ENCODE assay signal across 38 cellular contexts in the genomic region with DNA sequence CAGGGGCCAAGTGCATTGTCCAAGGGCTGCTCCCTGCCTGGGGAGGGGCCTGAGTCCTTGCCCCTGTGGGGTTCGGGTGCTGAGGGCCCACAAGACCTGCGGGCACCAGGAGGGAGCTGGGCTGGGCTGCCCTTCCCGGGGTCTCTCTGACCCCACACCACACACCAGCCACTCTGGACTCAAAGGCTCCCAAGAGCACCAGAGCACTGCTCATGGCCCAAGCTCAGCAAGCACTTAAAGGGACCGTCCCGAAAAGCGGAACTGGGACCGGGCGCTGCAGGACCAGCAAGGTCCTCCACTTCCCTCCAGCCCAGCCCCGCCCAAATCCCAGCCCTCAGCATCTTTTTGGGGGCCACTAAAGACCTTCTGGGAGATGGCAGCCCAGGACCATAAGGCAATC. TPM values are rescaled to one million over a fixed set of nuclear protein-coding genes. Genes with fewer than 3 reads are reported as not detected.
DNase-seq lines count a peak whose midpoint lies in the region; ATAC-seq and TF ChIP-seq lines count a peak whose summit lies in the region.
"Had no signal": no experiment of that assay in that cellular context is flagged by ENCODE, and none has a peak within 500 bp of the region (broad histone marks: within the 10 kb centered on the region; RNA-seq: fewer than 3 reads in every experiment).

No MANE protein-coding gene starts in this region.

- intact Hi-C loops in IMR-90 (cut with micrococcal nuclease) = no loop called here
- intact Hi-C loops in spleen (cut with DNase I; ENCODE audit: low total_unique reads) = no loop called here

- H3K27ac Mint-ChIP-seq in effector memory CD8-positive, alpha-beta T cell = peak overlapping the region in 1 of 2 donors; percentile 26
- H3K27ac Mint-ChIP-seq: activated CD8-positive, alpha-beta memory T cell treated with anti-CD3 and anti-CD28 coated beads, Interleukin-2, amount 10 ng/mL, durations not matched to agents 7 days and 5 days; activated naive CD8-positive, alpha-beta T cell treated with anti-CD3 and anti-CD28 coated beads for 36 hours; stimulated activated memory B cell treated with anti-CD40 and anti-IgM and Interleukin-4, amounts not matched to agents 10 μg/mL and 1 μg/mL and 100 μg/mL, for 72 hours; T-helper 1 cell treated with Interleukin-12 subunit alpha and Interleukin-12 subunit beta and Interleukin-4 antibody, amounts not matched to agents 30 μg/mL and 1 μg/mL, for 36 hours had no signal

- H3K14ac ChIP-seq in IMR-90 (replicated peaks; ENCODE audit: low read depth, low read length) = no peak overlapping the region

- H3K56ac ChIP-seq in IMR-90 (ENCODE audit: extremely low read depth, insufficient read depth, low read length) = no peak overlapping the region

- peaks cover 18 to 21% of the 10 kb centered on the region in 2 donors for H3K4me1 Mint-ChIP-seq in effector memory CD8-positive, alpha-beta T cell (ENCODE audit: low read depth in 2 of 2)

- BruUV-seq in IMR-90 (replicated peaks; lab: Mats Ljungman, UMichigan) = no TSS peak

- peaks cover 2% of the 10 kb centered on the region for H3K9me1 ChIP-seq in IMR-90 (ENCODE audit: insufficient read depth, low read length)

- H2AK9ac ChIP-seq in IMR-90 (replicated peaks; ENCODE audit: low read depth, low read length, poor library complexity) = peak overlapping the region; percentile 20

- DNase-seq in IMR-90 = no peak
- DNase-seq in NOMO-1 treated with DMSO at 0.1 percent for 48 hours (lab: John Stamatoyannopoulos, UW; ENCODE audit: unreplicated experiment) = peak; percentile 46
- no peak for DNase-seq in effector memory CD8-positive, alpha-beta T cell
- DNase-seq in spleen = peak; percentile 81
- no peak for DNase-seq in NCI-H2196 treated with DMSO at 0.1 percent for 48 hours (lab: John Stamatoyannopoulos, UW; ENCODE audit: unreplicated experiment)
- no peak for DNase-seq in D341Med (ENCODE audit: low spot score)
- DNase-seq: activated CD4-positive, alpha-beta T cell treated with anti-CD3 and anti-CD28 coated beads, Interleukin-2, amount 50 U/mL, for 4 hours; activated CD8-positive, alpha-beta memory T cell treated with anti-CD3 and anti-CD28 coated beads, Interleukin-2, amount 10 ng/mL, durations not matched to agents 7 days and 5 days; activated gamma-delta T cell; activated naive CD8-positive, alpha-beta T cell treated with anti-CD3 and anti-CD28 coated beads for 36 hours; activated T-cell treated with anti-CD3 and anti-CD28 coated beads, Interleukin-2, amount 50 U/mL, for 4 hours; CD4-positive, alpha-beta memory T cell; effector CD8-positive, alpha-beta T cell; GOT3; islet precursor cell; midbrain; naive thymus-derived CD4-positive, alpha-beta T cell; NCI-H1417 treated with DMSO at 0.1 percent for 48 hours; NCI-H2081; NCI-H345; NCI-H69; SK-N-SH had no signal

- WGBS in IMR-90 (ENCODE audit: extremely low coverage in 2 of 2, insufficient read length in 1 of 2), 2 experiments = no CpG with 5 or more reads among the region's 9 CpGs
- 62 to 95% (median 76%) methylated on average over 7 to 9 of the region's 9 CpGs for WGBS in spleen, 5 donors

- POLR2A ChIA-PET in IMR-90 (lab: Charles Lee; ENCODE audit: unreplicated experiment) = no interaction called here

- peak overlapping the region; percentile 28 to 57 for H3K4me3 Mint-ChIP-seq in effector memory CD8-positive, alpha-beta T cell
- H3K4me3 Mint-ChIP-seq: activated CD8-positive, alpha-beta memory T cell treated with anti-CD3 and anti-CD28 coated beads, Interleukin-2, amount 10 ng/mL, durations not matched to agents 7 days and 5 days; activated naive CD8-positive, alpha-beta T cell treated with anti-CD3 and anti-CD28 coated beads for 36 hours; activated T-cell treated with anti-CD3 and anti-CD28 coated beads, Interleukin-2, amount 50 U/mL, for 4 hours; stimulated activated memory B cell treated with anti-CD40 and anti-IgM and Interleukin-4, amounts not matched to agents 10 μg/mL and 1 μg/mL and 100 μg/mL, for 72 hours; T-helper 1 cell treated with Interleukin-12 subunit alpha and Interleukin-12 subunit beta and Interleukin-4 antibody, amounts not matched to agents 30 μg/mL and 1 μg/mL, for 36 hours had no signal

- no peaks in the 10 kb centered on the region for H4K20me1 ChIP-seq in IMR-90 (ENCODE audit: insufficient read depth, low read length)

- no peaks in the 10 kb centered on the region for H3K27me3 Mint-ChIP-seq in effector memory CD8-positive, alpha-beta T cell
- H3K27me3 Mint-ChIP-seq: activated CD8-positive, alpha-beta memory T cell treated with anti-CD3 and anti-CD28 coated beads, Interleukin-2, amount 10 ng/mL, durations not matched to agents 7 days and 5 days; activated naive CD8-positive, alpha-beta T cell treated with anti-CD3 and anti-CD28 coated beads for 36 hours; CD4-positive, alpha-beta memory T cell; naive thymus-derived CD4-positive, alpha-beta T cell; stimulated activated memory B cell treated with anti-CD40 and anti-IgM and Interleukin-4, amounts not matched to agents 10 μg/mL and 1 μg/mL and 100 μg/mL, for 72 hours had no signal

- TF ChIP-seq CTCF in IMR-90 (conservative IDR thresholded peaks at IDR 0.05; ENCODE audit: low read depth, low read length) (no peak), spleen (IDR thresholded peaks at IDR 0.05 in 8 of 11, conservative IDR thresholded peaks at IDR 0.05 in 3 of 11) (no peak)

- no peak overlapping the region for H2AFZ ChIP-seq in IMR-90 (replicated peaks; ENCODE audit: low read length, poor library complexity)

- no peak overlapping the region for H3K9ac ChIP-seq in IMR-90 (ENCODE audit: low read depth, low read length)
- H3K9ac ChIP-seq: SK-N-SH had no signal

- no peak overlapping the region for H3K18ac ChIP-seq in IMR-90 (ENCODE audit: low read depth, low read length)

- H3K4ac ChIP-seq in IMR-90 (ENCODE audit: low read depth, low read length) = no peak overlapping the region

- no peaks in the 10 kb centered on the region for H3K36me3 ChIP-seq in IMR-90 (ENCODE audit: control insufficient read depth, insufficient read depth, low read length)
- H3K36me3 ChIP-seq in spleen = peaks cover 0 to 46% (median 2%) of the 10 kb centered on the region in 6 donors
- H3K36me3 ChIP-seq: ascending aorta, suprapubic skin, upper lobe of left lung had no signal

- H3K9me3 ChIP-seq in IMR-90 (ENCODE audit: control insufficient read depth, insufficient read depth, low read length) (no peaks in the 10 kb centered on the region), spleen (no peaks in the 10 kb centered on the region)
- H3K9me3 ChIP-seq: ascending aorta, SK-N-SH, suprapubic skin, upper lobe of left lung had no signal

- no peak overlapping the region for H4K8ac ChIP-seq in IMR-90 (ENCODE audit: low read depth in 2 of 2, low read length in 2 of 2)

- no peak overlapping the region for H2BK20ac ChIP-seq in IMR-90 (ENCODE audit: low read depth, low read length)

- peaks cover 15% of the 10 kb centered on the region for H3K36me3 Mint-ChIP-seq in effector memory CD8-positive, alpha-beta T cell (ENCODE audit: insufficient read depth)

- H3K4me3 ChIP-seq in IMR-90 (ENCODE audit: insufficient read depth, low read depth, low read length) (no peak overlapping the region), spleen (peak overlapping the region in 1 of 8 donors; percentile 13)
- H3K4me3 ChIP-seq: ascending aorta, suprapubic skin, upper lobe of left lung had no signal

- no peak overlapping the region for H3K4me2 ChIP-seq in IMR-90 (ENCODE audit: low read depth, low read length)
- H3K4me2 ChIP-seq: SK-N-SH had no signal

- H3K27me3 ChIP-seq in IMR-90 (ENCODE audit: control insufficient read depth, insufficient read depth, low read length) (peaks cover 29% of the 10 kb centered on the region), spleen (replicated peaks in 1 of 7) (no peaks in the 10 kb centered on the region)
- H3K27me3 ChIP-seq: ascending aorta, suprapubic skin, upper lobe of left lung had no signal

- no peak overlapping the region for H4K5ac ChIP-seq in IMR-90 (ENCODE audit: low read depth, low read length)

- H2BK5ac ChIP-seq in IMR-90 (ENCODE audit: low read depth, low read length, poor library complexity, severe bottlenecking) = no peak overlapping the region

- H3K27ac ChIP-seq in IMR-90 (ENCODE audit: insufficient read depth, low read length) (no peak overlapping the region), spleen (peak overlapping the region in 1 of 8 donors; percentile 9)
- H3K27ac ChIP-seq: ascending aorta, suprapubic skin, upper lobe of left lung had no signal

- CTCF ChIA-PET in IMR-90 (lab: Yijun Ruan, JAX) = no interaction called here

- ATAC-seq in IMR-90 (ENCODE audit: low read depth) = no peak
- ATAC-seq in effector memory CD8-positive, alpha-beta T cell (replicated peaks) = no peak
- ATAC-seq in GM18505 (IDR thresholded peaks at IDR 0.05; ENCODE audit: unreplicated experiment) = no peak
- ATAC-seq: activated CD4-positive, CD25-positive, alpha-beta regulatory T cell treated with anti-CD3 and anti-CD28 coated beads, Interleukin-2, amount 50 U/mL, for 24 hours; activated CD8-positive, alpha-beta memory T cell treated with anti-CD3 and anti-CD28 coated beads, Interleukin-2, amount 10 ng/mL, durations not matched to agents 7 days and 5 days; activated T-cell treated with anti-CD3 and anti-CD28 coated beads, Interleukin-2, amount 50 U/mL, for 4 hours; naive thymus-derived CD4-positive, alpha-beta T cell; stimulated activated memory B cell treated with anti-CD40 and anti-IgM and Interleukin-4, amounts not matched to agents 10 μg/mL and 1 μg/mL and 100 μg/mL, for 72 hours had no signal

- H3K9me3 Mint-ChIP-seq in effector memory CD8-positive, alpha-beta T cell = no peaks in the 10 kb centered on the region
- H3K9me3 Mint-ChIP-seq: activated naive CD8-positive, alpha-beta T cell treated with anti-CD3 and anti-CD28 coated beads for 36 hours; activated T-cell treated with anti-CD3 and anti-CD28 coated beads, Interleukin-2, amount 50 U/mL, for 4 hours; CD4-positive, alpha-beta memory T cell; naive thymus-derived CD4-positive, alpha-beta T cell; stimulated activated memory B cell treated with anti-CD40 and anti-IgM and Interleukin-4, amounts not matched to agents 10 μg/mL and 1 μg/mL and 100 μg/mL, for 72 hours; T-helper 1 cell treated with Interleukin-12 subunit alpha and Interleukin-12 subunit beta and Interleukin-4 antibody, amounts not matched to agents 30 μg/mL and 1 μg/mL, for 36 hours had no signal

- no peak overlapping the region for H2AK5ac ChIP-seq in IMR-90 (ENCODE audit: low read depth, low read length)

- TF ChIP-seq RAD21 in IMR-90 (IDR thresholded peaks at IDR 0.05; ENCODE audit: low read length) = no peak

- in situ Hi-C loops in IMR-90 (cut with MboI; ENCODE audit: low sequenced_read_pairs) = no loop called here

- no peaks in the 10 kb centered on the region for H3K79me1 ChIP-seq in IMR-90 (ENCODE audit: low read depth in 1 of 2, low read length in 2 of 2)

- H3K4me1 ChIP-seq in IMR-90 (ENCODE audit: control insufficient read depth, insufficient read depth, low read length) = peaks cover under 1% of the 10 kb centered on the region; the same call in 1 of the 2 replicates
- peaks cover 26 to 84% (median 59%) of the 10 kb centered on the region in 6 donors for H3K4me1 ChIP-seq in spleen

- H2BK120ac ChIP-seq in IMR-90 (ENCODE audit: low read depth, low read length) = no peak overlapping the region

- dilution Hi-C loops in IMR-90 (cut with HindIII; ENCODE audit: low sequenced_read_pairs, unreplicated experiment) = no loop called here

- H3K23ac ChIP-seq in IMR-90 (ENCODE audit: low read depth, low read length) = no peak overlapping the region

- no peak for TF ChIP-seq POLR2A in IMR-90 (IDR thresholded peaks at IDR 0.05; ENCODE audit: low read depth, low read length)
- no peak for TF ChIP-seq POLR2A in spleen (IDR thresholded peaks at IDR 0.05)
- TF ChIP-seq POLR2A in GM18505 (IDR thresholded peaks at IDR 0.05; ENCODE audit: borderline replicate concordance, extremely low read depth, insufficient read depth, insufficient read length) = no peak

- no peak overlapping the region for H4K91ac ChIP-seq in IMR-90 (ENCODE audit: insufficient read depth, low read depth, low read length)

- no peak overlapping the region for H2BK15ac ChIP-seq in IMR-90 (ENCODE audit: low read depth, low read length)

RNA-seq across cellular contexts. Expression of a gene that starts 5.3 kb away (rescaled TPM):
- not detected in 2 replicates for total RNA-seq in IMR-90 (2012; rRNA removed)
- 0.11 TPM in 1 of 2 replicates, not detected in the other for polyA plus RNA-seq in IMR-90 (2012; rRNA removed)
- polyA plus RNA-seq in IMR-90 (2012; cell fraction: cytosol; rRNA removed) = 0.04 and 0.13 TPM in 2 replicates
- polyA plus RNA-seq in IMR-90 (2012; cell fraction: nucleus; rRNA removed; ENCODE audit: low replicate concordance) = 0.48 TPM in 1 of 2 replicates, not detected in the other
- 100 to 1,000 TPM; 227 to 422 (median 358) TPM for total RNA-seq in spleen
- 100 to 1,000 TPM; 136 to 350 (median 148) TPM for polyA plus RNA-seq in spleen
- total RNA-seq: epithelial cell of proximal tubule, pulmonary artery endothelial cell had no signal

RNA-seq across cellular contexts. Expression of a gene that starts 19.4 kb away (rescaled TPM):
- total RNA-seq in IMR-90 (2012; rRNA removed) = not detected in 2 replicates
- polyA plus RNA-seq in IMR-90 (2012; rRNA removed) = not detected in 2 replicates
- polyA plus RNA-seq in IMR-90 (2012; cell fraction: cytosol; rRNA removed) = not detected in 2 replicates
- polyA plus RNA-seq in IMR-90 (2012; cell fraction: nucleus; rRNA removed; ENCODE audit: low replicate concordance) = 0.25 TPM in 1 of 2 replicates, not detected in the other
- 1 to 10 TPM; 2.3 to 8.6 (median 5.2) TPM for total RNA-seq in spleen
- 10 to 100 TPM in 2 of 3 donors, 1 to 10 TPM in 1; 7.3 to 21.8 (median 13.0) TPM for polyA plus RNA-seq in spleen
- total RNA-seq: activated T-cell treated with anti-CD3 and anti-CD28 coated beads, Interleukin-2, amount 50 U/mL, for 4 hours; ascending aorta; CD4-positive, alpha-beta memory T cell; Daoy; epithelial cell of proximal tubule; glomerular endothelial cell; M059J; osteoblast; pulmonary artery endothelial cell had no signal
- polyA plus RNA-seq: CD4-positive, alpha-beta memory T cell; SK-N-SH had no signal

RNA-seq across cellular contexts. Expression of a gene that starts 23.4 kb away (rescaled TPM):
- total RNA-seq in IMR-90 (2012; rRNA removed) (not detected in 2 replicates), spleen (not detected)
- polyA plus RNA-seq in IMR-90 (2012; rRNA removed) (not detected in 2 replicates), spleen (under 1 TPM in 1 of 3 donors, not detected in 2; 0.83 TPM)
- polyA plus RNA-seq in IMR-90 (2012; cell fraction: cytosol; rRNA removed) = not detected in 2 replicates
- polyA plus RNA-seq in IMR-90 (2012; cell fraction: nucleus; rRNA removed; ENCODE audit: low replicate concordance) = 0.32 TPM in 1 of 2 replicates, not detected in the other
- total RNA-seq: activated CD8-positive, alpha-beta memory T cell treated with anti-CD3 and anti-CD28 coated beads, Interleukin-2, amount 10 ng/mL, durations not matched to agents 7 days and 5 days; activated naive CD8-positive, alpha-beta T cell treated with anti-CD3 and anti-CD28 coated beads for 36 hours; activated T-cell treated with anti-CD3 and anti-CD28 coated beads, Interleukin-2, amount 50 U/mL, for 4 hours; ascending aorta; CD4-positive, alpha-beta memory T cell; Daoy; glomerular endothelial cell; M059J; naive thymus-derived CD4-positive, alpha-beta T cell; OCI-LY7; pulmonary artery endothelial cell had no signal
- polyA plus RNA-seq: CD4-positive, alpha-beta memory T cell; naive thymus-derived CD4-positive, alpha-beta T cell; SK-N-SH had no signal

RNA-seq across cellular contexts. Expression of a gene that starts 33.5 kb away (rescaled TPM):
- not detected in 2 replicates for total RNA-seq in IMR-90 (2012; rRNA removed)
- polyA plus RNA-seq in IMR-90 (2012; rRNA removed) = not detected in 2 replicates
- not detected in 2 replicates for polyA plus RNA-seq in IMR-90 (2012; cell fraction: cytosol; rRNA removed)
- not detected in 2 replicates for polyA plus RNA-seq in IMR-90 (2012; cell fraction: nucleus; rRNA removed; ENCODE audit: low replicate concordance)
- total RNA-seq in spleen = not detected
- polyA plus RNA-seq in spleen = under 1 TPM; 0.03 to 0.64 (median 0.20) TPM
- total RNA-seq: activated CD8-positive, alpha-beta memory T cell treated with anti-CD3 and anti-CD28 coated beads, Interleukin-2, amount 10 ng/mL, durations not matched to agents 7 days and 5 days; ascending aorta; CD4-positive, alpha-beta memory T cell; Daoy; epithelial cell of proximal tubule; glomerular endothelial cell; HT-29; liver; M059J; OCI-LY7; osteoblast; pulmonary artery endothelial cell; suprapubic skin; upper lobe of left lung had no signal
- polyA plus RNA-seq: liver, SK-N-SH had no signal

Comparison
In these comparisons a context has a peak if more than half of its experiments do, and no peak if none do; other contexts are left out.
1. DNase-seq: peak in NOMO-1 treated with DMSO at 0.1 percent for 48 hours (single experiment) and spleen (single experiment); none in IMR-90 (single experiment), effector memory CD8-positive, alpha-beta T cell (0 of 3), NCI-H2196 treated with DMSO at 0.1 percent for 48 hours (single experiment) and D341Med (single experiment).
2. RNA of a gene that starts 5.3 kb away (total RNA-seq): 227 to 422 TPM in spleen; not detected in IMR-90; every median in the first group is over 100 times any median in the second.